ENCODE assay signal across 8 cellular contexts in genomic region chr19:984165-984967, GRCh38. TPM values are rescaled to one million over a fixed set of nuclear protein-coding genes. Genes with fewer than 3 reads are reported as not detected.
DNase-seq lines count a peak whose midpoint lies in the region; ATAC-seq and TF ChIP-seq lines count a peak whose summit lies in the region.

A gene with protein sequence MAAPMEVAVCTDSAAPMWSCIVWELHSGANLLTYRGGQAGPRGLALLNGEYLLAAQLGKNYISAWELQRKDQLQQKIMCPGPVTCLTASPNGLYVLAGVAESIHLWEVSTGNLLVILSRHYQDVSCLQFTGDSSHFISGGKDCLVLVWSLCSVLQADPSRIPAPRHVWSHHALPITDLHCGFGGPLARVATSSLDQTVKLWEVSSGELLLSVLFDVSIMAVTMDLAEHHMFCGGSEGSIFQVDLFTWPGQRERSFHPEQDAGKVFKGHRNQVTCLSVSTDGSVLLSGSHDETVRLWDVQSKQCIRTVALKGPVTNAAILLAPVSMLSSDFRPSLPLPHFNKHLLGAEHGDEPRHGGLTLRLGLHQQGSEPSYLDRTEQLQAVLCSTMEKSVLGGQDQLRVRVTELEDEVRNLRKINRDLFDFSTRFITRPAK (plus strand): TSS chr19:984345. CDS start chr19:984354, 9 bp downstream.

- peak within 1 kb of the TSS; percentile 73 for H3K9ac ChIP-seq in mammary epithelial cell (ENCODE audit: insufficient read depth, low read length)

- ATAC-seq in GM18498 (IDR thresholded peaks at IDR 0.05; ENCODE audit: unreplicated experiment) (peak; percentile 83), HG03025 (IDR thresholded peaks at IDR 0.05; ENCODE audit: low FRiP score, unreplicated experiment) (peak; percentile 52), WTC11 (peak; percentile 54), GM18870 (IDR thresholded peaks at IDR 0.05; ENCODE audit: unreplicated experiment) (no peak)

- H3K4me2 ChIP-seq in mammary epithelial cell (ENCODE audit: insufficient read depth, low read depth, low read length): peak within 1 kb of the TSS; percentile 83

- peak; percentile 82 for DNase-seq in NCI-H2171 treated with DMSO at 0.1 percent for 48 hours (lab: John Stamatoyannopoulos, UW)
- DNase-seq in WTC11 (ENCODE audit: low spot score): peak; percentile 91
- DNase-seq in mammary epithelial cell: peak; percentile 83
- peak; percentile 88 to 91 (median 90) for DNase-seq in immature natural killer cell
- peak; percentile 69 for DNase-seq in smooth muscle cell of the brain vasculature (ENCODE audit: low read depth, low spot score)

- H3K27ac Mint-ChIP-seq in WTC11 (peak within 1 kb of the TSS; percentile 96), immature natural killer cell (peak within 1 kb of the TSS; percentile 65 to 93 (median 87))

- under 1% methylated on average over 31 of the region's 78 CpGs for WGBS in mammary epithelial cell (ENCODE audit: low coverage, missing lambda C conversion rate)

- CTCF ChIA-PET in WTC11 (lab: Charles Lee): interaction anchor here (0.6 to 2.6 kb wide), 17 partner anchors 11 to 303 kb away, joined by 3 to 20 read pairs (median 5); no protein-coding TSS in a partner anchor
- CTCF ChIA-PET in mammary epithelial cell (lab: Charles Lee; ENCODE audit: low non-redundant PET): no interaction called here

- H3K27me3 Mint-ChIP-seq in WTC11 (ENCODE audit: low read depth) (no peaks in the 10 kb centered on the region), immature natural killer cell (ENCODE audit: low read depth in 3 of 3) (peaks cover 0 to 1% (median 0%) of the 10 kb centered on the region in 3 donors)

- BruUV-seq in mammary epithelial cell (replicated peaks; lab: Mats Ljungman, UMichigan): no TSS peak

- H3K79me2 ChIP-seq in mammary epithelial cell (ENCODE audit: insufficient read depth, low read length): peaks cover 21% of the 10 kb centered on the region

- TF ChIP-seq CTCF in WTC11 (IDR thresholded peaks at IDR 0.05) (no peak), mammary epithelial cell (conservative IDR thresholded peaks at IDR 0.05 in 1 of 2, IDR thresholded peaks at IDR 0.05 in 1 of 2; ENCODE audit: extremely low read depth in 1 of 2, insufficient read depth in 1 of 2, low read depth in 1 of 2, low read length in 2 of 2) (peak in 1 of 2 donors; percentile 21)

- POLR2A ChIA-PET in WTC11 (lab: Charles Lee): interaction anchor here (0.8 to 1.3 kb wide), 3 partner anchors 44 to 60 kb away, joined by 4 to 5 read pairs (median 4); no protein-coding TSS in a partner anchor

- no peaks in the 10 kb centered on the region for H3K27me3 ChIP-seq in mammary epithelial cell (ENCODE audit: insufficient read depth, low read length)

- H3K9me3 Mint-ChIP-seq in WTC11 (no peaks in the 10 kb centered on the region), immature natural killer cell (no peaks in the 10 kb centered on the region)

- dilution Hi-C loops in mammary epithelial cell (cut with HindIII; ENCODE audit: low sequenced_read_pairs): no loop called here

- H3K4me1 Mint-ChIP-seq in WTC11: peaks cover 16% of the 10 kb centered on the region
- peaks cover 22 to 30% of the 10 kb centered on the region in 2 donors for H3K4me1 Mint-ChIP-seq in immature natural killer cell

- H2AFZ ChIP-seq in mammary epithelial cell (ENCODE audit: low read depth, low read length): peak within 1 kb of the TSS; percentile 93

- intact Hi-C loops in mammary epithelial cell (cut with micrococcal nuclease): loop anchor here (1.0 to 5.0 kb wide), 2 partner anchors 42 to 214 kb away; no protein-coding TSS in a partner anchor

- H3K27ac ChIP-seq in mammary epithelial cell (ENCODE audit: insufficient read depth, low read depth, low read length): peak within 1 kb of the TSS; percentile 81

- H3K36me3 ChIP-seq in mammary epithelial cell (ENCODE audit: insufficient read depth, low read length): peaks cover 6% of the 10 kb centered on the region

- in situ Hi-C loops in mammary epithelial cell (cut with MboI; ENCODE audit: low sequenced_read_pairs in 2 of 2): loop anchor here (5.0 to 10.0 kb wide), 3 partner anchors 62 to 220 kb away; no protein-coding TSS in a partner anchor

- no peaks in the 10 kb centered on the region for H4K20me1 ChIP-seq in mammary epithelial cell (ENCODE audit: insufficient read depth, low read length)

- H3K4me1 ChIP-seq in mammary epithelial cell (ENCODE audit: insufficient read depth, low read length): peaks cover 15% of the 10 kb centered on the region

- peak within 1 kb of the TSS; percentile 79 to 99 (median 99) for H3K4me3 ChIP-seq in mammary epithelial cell (replicated peaks in 1 of 3; ENCODE audit: insufficient read depth in 1 of 3, low read depth in 2 of 3, low read length in 3 of 3)

- H3K36me3 Mint-ChIP-seq in WTC11: peaks cover 10% of the 10 kb centered on the region
- H3K36me3 Mint-ChIP-seq in immature natural killer cell: no peaks in the 10 kb centered on the region

- no peaks in the 10 kb centered on the region for H3K9me3 ChIP-seq in mammary epithelial cell (replicated peaks; ENCODE audit: insufficient read depth, low read length)

- H3K4me3 Mint-ChIP-seq in WTC11 (peak within 1 kb of the TSS; percentile 92), immature natural killer cell (peak within 1 kb of the TSS; percentile 87 to 94 (median 92))

TF ChIP-seq in WTC11, 78 proteins besides CTCF, POLR2A, EP300 and RAD21 (continues in another document):
- no peak for TF ChIP-seq ZNF263 (CRISPR knock-in tag; IDR thresholded peaks at IDR 0.05; ENCODE audit: low read depth)
- no peak for TF ChIP-seq TCF7 (CRISPR knock-in tag; IDR thresholded peaks at IDR 0.05; ENCODE audit: low read depth)
- TF ChIP-seq OVOL2 (CRISPR knock-in tag; IDR thresholded peaks at IDR 0.05; ENCODE audit: borderline replicate concordance): no peak
- TF ChIP-seq MYBL2 (CRISPR knock-in tag; IDR thresholded peaks at IDR 0.05): peak; percentile 36; the same call in 1 of the 2 replicates
- no peak for TF ChIP-seq E2F4 (CRISPR knock-in tag; IDR thresholded peaks at IDR 0.05; ENCODE audit: borderline replicate concordance, low read depth)
- TF ChIP-seq, protein P1, sequence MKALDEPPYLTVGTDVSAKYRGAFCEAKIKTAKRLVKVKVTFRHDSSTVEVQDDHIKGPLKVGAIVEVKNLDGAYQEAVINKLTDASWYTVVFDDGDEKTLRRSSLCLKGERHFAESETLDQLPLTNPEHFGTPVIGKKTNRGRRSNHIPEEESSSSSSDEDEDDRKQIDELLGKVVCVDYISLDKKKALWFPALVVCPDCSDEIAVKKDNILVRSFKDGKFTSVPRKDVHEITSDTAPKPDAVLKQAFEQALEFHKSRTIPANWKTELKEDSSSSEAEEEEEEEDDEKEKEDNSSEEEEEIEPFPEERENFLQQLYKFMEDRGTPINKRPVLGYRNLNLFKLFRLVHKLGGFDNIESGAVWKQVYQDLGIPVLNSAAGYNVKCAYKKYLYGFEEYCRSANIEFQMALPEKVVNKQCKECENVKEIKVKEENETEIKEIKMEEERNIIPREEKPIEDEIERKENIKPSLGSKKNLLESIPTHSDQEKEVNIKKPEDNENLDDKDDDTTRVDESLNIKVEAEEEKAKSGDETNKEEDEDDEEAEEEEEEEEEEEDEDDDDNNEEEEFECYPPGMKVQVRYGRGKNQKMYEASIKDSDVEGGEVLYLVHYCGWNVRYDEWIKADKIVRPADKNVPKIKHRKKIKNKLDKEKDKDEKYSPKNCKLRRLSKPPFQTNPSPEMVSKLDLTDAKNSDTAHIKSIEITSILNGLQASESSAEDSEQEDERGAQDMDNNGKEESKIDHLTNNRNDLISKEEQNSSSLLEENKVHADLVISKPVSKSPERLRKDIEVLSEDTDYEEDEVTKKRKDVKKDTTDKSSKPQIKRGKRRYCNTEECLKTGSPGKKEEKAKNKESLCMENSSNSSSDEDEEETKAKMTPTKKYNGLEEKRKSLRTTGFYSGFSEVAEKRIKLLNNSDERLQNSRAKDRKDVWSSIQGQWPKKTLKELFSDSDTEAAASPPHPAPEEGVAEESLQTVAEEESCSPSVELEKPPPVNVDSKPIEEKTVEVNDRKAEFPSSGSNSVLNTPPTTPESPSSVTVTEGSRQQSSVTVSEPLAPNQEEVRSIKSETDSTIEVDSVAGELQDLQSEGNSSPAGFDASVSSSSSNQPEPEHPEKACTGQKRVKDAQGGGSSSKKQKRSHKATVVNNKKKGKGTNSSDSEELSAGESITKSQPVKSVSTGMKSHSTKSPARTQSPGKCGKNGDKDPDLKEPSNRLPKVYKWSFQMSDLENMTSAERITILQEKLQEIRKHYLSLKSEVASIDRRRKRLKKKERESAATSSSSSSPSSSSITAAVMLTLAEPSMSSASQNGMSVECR (CRISPR knock-in tag; IDR thresholded peaks at IDR 0.05; ENCODE audit: borderline replicate concordance): peak; percentile 56; the same call in 1 of the 2 replicates
- no peak for TF ChIP-seq ZNF219 (CRISPR knock-in tag; IDR thresholded peaks at IDR 0.05; ENCODE audit: borderline replicate concordance)
- TF ChIP-seq, protein P2, sequence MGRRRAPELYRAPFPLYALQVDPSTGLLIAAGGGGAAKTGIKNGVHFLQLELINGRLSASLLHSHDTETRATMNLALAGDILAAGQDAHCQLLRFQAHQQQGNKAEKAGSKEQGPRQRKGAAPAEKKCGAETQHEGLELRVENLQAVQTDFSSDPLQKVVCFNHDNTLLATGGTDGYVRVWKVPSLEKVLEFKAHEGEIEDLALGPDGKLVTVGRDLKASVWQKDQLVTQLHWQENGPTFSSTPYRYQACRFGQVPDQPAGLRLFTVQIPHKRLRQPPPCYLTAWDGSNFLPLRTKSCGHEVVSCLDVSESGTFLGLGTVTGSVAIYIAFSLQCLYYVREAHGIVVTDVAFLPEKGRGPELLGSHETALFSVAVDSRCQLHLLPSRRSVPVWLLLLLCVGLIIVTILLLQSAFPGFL (CRISPR knock-in tag; IDR thresholded peaks at IDR 0.05; ENCODE audit: borderline replicate concordance): no peak

RNA-seq across cellular contexts. Expression of the gene that starts here (rescaled TPM):
- 140 to 147 TPM (median 146 TPM) in 3 replicates for total RNA-seq in WTC11 (2021)
- 10 to 100 TPM; 42.0 to 84.1 TPM for total RNA-seq in mammary epithelial cell
- polyA plus RNA-seq in mammary epithelial cell: 52.3 TPM
- polyA minus RNA-seq in mammary epithelial cell: 54.5 TPM
- polyA plus RNA-seq in immature natural killer cell: 100 to 1,000 TPM in 1 of 3 donors, 10 to 100 TPM in 2; 60.5 to 116 (median 70.9) TPM
